In genomic region chr11:8683115-8683807, GRCh38 we compare ENCODE assay signal across 8 cellular contexts. TPM values are rescaled to one million over a fixed set of nuclear protein-coding genes. Genes with fewer than 3 reads are reported as not detected.
A peak's percentile ranks its signal among the peaks of the same experiment; 100 is the strongest.
DNase-seq lines count a peak whose midpoint lies in the region; ATAC-seq and TF ChIP-seq lines count a peak whose summit lies in the region.

No MANE protein-coding gene starts in this region.

- no peak for DNase-seq in DND-41
- no peak for DNase-seq in body of pancreas
- no peak for DNase-seq in left lobe of liver (ENCODE audit: low spot score)
- no peak for DNase-seq in NCI-H82 (lab: John Stamatoyannopoulos, UW)
- DNase-seq in OCI-M2 (lab: John Stamatoyannopoulos, UW; ENCODE audit: unreplicated experiment): no peak

- no peak for TF ChIP-seq EP300 in Ishikawa (IDR thresholded peaks at IDR 0.05; ENCODE audit: borderline replicate concordance)

- H2AFZ ChIP-seq in DND-41 (ENCODE audit: low read depth, low read length): peak overlapping the region; percentile 81

- no peak for TF ChIP-seq POLR2A in body of pancreas (IDR thresholded peaks at IDR 0.05)

- H3K27me3 ChIP-seq in DND-41 (ENCODE audit: insufficient read depth, low read length, poor library complexity): no peaks in the 10 kb centered on the region
- no peaks in the 10 kb centered on the region for H3K27me3 ChIP-seq in body of pancreas
- no peaks in the 10 kb centered on the region for H3K27me3 ChIP-seq in subcutaneous abdominal adipose tissue (ENCODE audit: control insufficient read depth in 5 of 5, insufficient read depth in 4 of 5, low read length in 5 of 5)

- peak overlapping the region; percentile 80 to 82 for H3K4me3 ChIP-seq in DND-41 (ENCODE audit: low read depth in 1 of 2, low read length in 2 of 2)
- H3K4me3 ChIP-seq in body of pancreas: peak overlapping the region; percentile 68 to 85
- H3K4me3 ChIP-seq in subcutaneous abdominal adipose tissue (ENCODE audit: low read depth in 1 of 5, low read length in 5 of 5): peak overlapping the region; percentile 91 to 96 (median 95)

- ATAC-seq in DND-41 (ENCODE audit: insufficient read depth, low read depth) (no peak), body of pancreas (peak; percentile 3), left lobe of liver (peak; percentile 6), HG03159 (IDR thresholded peaks at IDR 0.05; ENCODE audit: unreplicated experiment) (no peak)

- H3K4me2 ChIP-seq in DND-41 (ENCODE audit: insufficient read depth, low read length): peak overlapping the region; percentile 67

- no peak for TF ChIP-seq CTCF in DND-41 (IDR thresholded peaks at IDR 0.05; ENCODE audit: borderline replicate concordance, extremely low read depth, low read length, poor library complexity, severe bottlenecking)
- TF ChIP-seq CTCF in body of pancreas (IDR thresholded peaks at IDR 0.05): no peak

- no peaks in the 10 kb centered on the region for H3K9me3 ChIP-seq in DND-41 (ENCODE audit: insufficient read depth, low read length, severe bottlenecking)
- H3K9me3 ChIP-seq in body of pancreas: no peaks in the 10 kb centered on the region
- no peaks in the 10 kb centered on the region for H3K9me3 ChIP-seq in subcutaneous abdominal adipose tissue (ENCODE audit: control insufficient read depth in 5 of 5, low read length in 5 of 5)

- H3K9ac ChIP-seq in DND-41 (ENCODE audit: low read depth, low read length): peak overlapping the region; percentile 89
- H3K9ac ChIP-seq in subcutaneous abdominal adipose tissue (ENCODE audit: low read length in 5 of 5): peak overlapping the region; percentile 96 to 100 (median 99)

- 1% methylated on average over 27 of the region's 27 CpGs for WGBS in body of pancreas, 2 donors

- peaks cover 29% of the 10 kb centered on the region for H4K20me1 ChIP-seq in DND-41 (ENCODE audit: insufficient read depth, low read length)

- intact Hi-C loops in body of pancreas (cut with DNase I): no loop called here

- H3K79me2 ChIP-seq in DND-41 (ENCODE audit: insufficient read depth, low read length): peaks cover 46% of the 10 kb centered on the region

- H3K4me1 ChIP-seq in DND-41 (ENCODE audit: insufficient read depth, low read length): peaks cover 56% of the 10 kb centered on the region
- peaks cover 46% of the 10 kb centered on the region for H3K4me1 ChIP-seq in body of pancreas
- peaks cover 11 to 36% (median 30%) of the 10 kb centered on the region in 5 donors for H3K4me1 ChIP-seq in subcutaneous abdominal adipose tissue (ENCODE audit: control insufficient read depth in 5 of 5, insufficient read depth in 5 of 5, low read length in 5 of 5)

- TF ChIP-seq RAD21 in Ishikawa (IDR thresholded peaks at IDR 0.05; ENCODE audit: low read depth): no peak

- H3K36me3 ChIP-seq in DND-41 (ENCODE audit: insufficient read depth, low read length): peaks cover 59% of the 10 kb centered on the region
- H3K36me3 ChIP-seq in body of pancreas (replicated peaks in 1 of 2; ENCODE audit: insufficient read depth in 1 of 2, low read depth in 2 of 2): peaks cover 0 to 12% of the 10 kb centered on the region in 2 donors
- peaks cover 19 to 45% (median 34%) of the 10 kb centered on the region in 5 donors for H3K36me3 ChIP-seq in subcutaneous abdominal adipose tissue (ENCODE audit: control insufficient read depth in 5 of 5, insufficient read depth in 5 of 5, low read length in 5 of 5)

- peak overlapping the region; percentile 98 for H3K27ac ChIP-seq in DND-41 (ENCODE audit: low read length)
- peak overlapping the region; percentile 83 to 96 (median 93) for H3K27ac ChIP-seq in body of pancreas
- peak overlapping the region; percentile 96 for H3K27ac ChIP-seq in subcutaneous abdominal adipose tissue (ENCODE audit: low read depth, low read length)

TF ChIP-seq in Ishikawa, 13 proteins besides CTCF, POLR2A, EP300 and RAD21:
- TF ChIP-seq NFIC (IDR thresholded peaks at IDR 0.05) (no peak), FOXM1 (IDR thresholded peaks at IDR 0.05; ENCODE audit: borderline replicate concordance, low read depth) (no peak), TCF12 (IDR thresholded peaks at IDR 0.05; ENCODE audit: low read depth) (0 out of 2 replicates have a peak, but pooled peaks have one; percentile 4)
- TF ChIP-seq, protein P1, sequence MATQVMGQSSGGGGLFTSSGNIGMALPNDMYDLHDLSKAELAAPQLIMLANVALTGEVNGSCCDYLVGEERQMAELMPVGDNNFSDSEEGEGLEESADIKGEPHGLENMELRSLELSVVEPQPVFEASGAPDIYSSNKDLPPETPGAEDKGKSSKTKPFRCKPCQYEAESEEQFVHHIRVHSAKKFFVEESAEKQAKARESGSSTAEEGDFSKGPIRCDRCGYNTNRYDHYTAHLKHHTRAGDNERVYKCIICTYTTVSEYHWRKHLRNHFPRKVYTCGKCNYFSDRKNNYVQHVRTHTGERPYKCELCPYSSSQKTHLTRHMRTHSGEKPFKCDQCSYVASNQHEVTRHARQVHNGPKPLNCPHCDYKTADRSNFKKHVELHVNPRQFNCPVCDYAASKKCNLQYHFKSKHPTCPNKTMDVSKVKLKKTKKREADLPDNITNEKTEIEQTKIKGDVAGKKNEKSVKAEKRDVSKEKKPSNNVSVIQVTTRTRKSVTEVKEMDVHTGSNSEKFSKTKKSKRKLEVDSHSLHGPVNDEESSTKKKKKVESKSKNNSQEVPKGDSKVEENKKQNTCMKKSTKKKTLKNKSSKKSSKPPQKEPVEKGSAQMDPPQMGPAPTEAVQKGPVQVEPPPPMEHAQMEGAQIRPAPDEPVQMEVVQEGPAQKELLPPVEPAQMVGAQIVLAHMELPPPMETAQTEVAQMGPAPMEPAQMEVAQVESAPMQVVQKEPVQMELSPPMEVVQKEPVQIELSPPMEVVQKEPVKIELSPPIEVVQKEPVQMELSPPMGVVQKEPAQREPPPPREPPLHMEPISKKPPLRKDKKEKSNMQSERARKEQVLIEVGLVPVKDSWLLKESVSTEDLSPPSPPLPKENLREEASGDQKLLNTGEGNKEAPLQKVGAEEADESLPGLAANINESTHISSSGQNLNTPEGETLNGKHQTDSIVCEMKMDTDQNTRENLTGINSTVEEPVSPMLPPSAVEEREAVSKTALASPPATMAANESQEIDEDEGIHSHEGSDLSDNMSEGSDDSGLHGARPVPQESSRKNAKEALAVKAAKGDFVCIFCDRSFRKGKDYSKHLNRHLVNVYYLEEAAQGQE (IDR thresholded peaks at IDR 0.05; ENCODE audit: low read depth): 0 out of 2 replicates have a peak, but pooled peaks have one; percentile 8

RNA-seq across cellular contexts. Expression of gene RPL27A, which starts 0.7 kb away (rescaled TPM):
- total RNA-seq in body of pancreas (1,000 to 10,000 TPM in 1 of 2 donors, 100 to 1,000 TPM in 1; 320 to 1,209 TPM), left lobe of liver (215 TPM)

RNA-seq across cellular contexts. Expression of gene TRIM66, which starts 0.8 kb away (rescaled TPM):
- total RNA-seq in body of pancreas: 10 to 100 TPM; 11.2 to 37.2 TPM
- total RNA-seq in left lobe of liver: 13.3 TPM

Comparison
In these comparisons a context has a peak if more than half of its experiments do, and no peak if none do; other contexts are left out.
1. ATAC-seq: peak in body of pancreas (single experiment) and left lobe of liver (single experiment); none in DND-41 (single experiment) and HG03159 (single experiment).
2. Peak in every context shown above with its lines, with median percentiles within 50 percentile points of each other: H3K27ac ChIP-seq and H3K4me3 ChIP-seq.